ENCODE assay signal across 13 cellular contexts in genomic region chr15:74010929-74011540, GRCh38. TPM values are rescaled to one million over a fixed set of nuclear protein-coding genes. Genes with fewer than 3 reads are reported as not detected.
DNase-seq lines count a peak whose midpoint lies in the region; ATAC-seq, FAIRE-seq and TF ChIP-seq lines count a peak whose summit lies in the region.
"Had no signal": no experiment of that assay in that cellular context is flagged by ENCODE, and none has a peak within 500 bp of the region (broad histone marks: within the 10 kb centered on the region; RNA-seq: fewer than 3 reads in every experiment).

No MANE protein-coding gene starts in this region.

- in situ Hi-C loops in GM23248 (cut with MboI): no loop called here
- in situ Hi-C loops in mammary epithelial cell (cut with MboI; ENCODE audit: low sequenced_read_pairs in 2 of 2): no loop called here
- in situ Hi-C loops in gastrocnemius medialis (cut with MboI; ENCODE audit: low sequenced_read_pairs in 4 of 4): no loop called here

- POLR2A ChIA-PET in OCI-LY7 (lab: Charles Lee): interaction anchor here (0.6 to 1.5 kb wide), 2 partner anchors 17 to 388 kb away, joined by 3 to 6 read pairs; partner anchors contain the start of gene PML
- POLR2A ChIA-PET in HEK293T (lab: Yijun Ruan, JAX): interaction anchor here (1.4 kb wide), 1 partner anchor 17 kb away, joined by 5 read pairs; the partner anchor contains the start of gene PML

- H3K4me1 ChIP-seq in GM23248 (ENCODE audit: insufficient read depth): peaks cover 30% of the 10 kb centered on the region
- peaks cover 12% of the 10 kb centered on the region for H3K4me1 ChIP-seq in mammary epithelial cell (ENCODE audit: insufficient read depth, low read length)
- peaks cover 0 to 57% of the 10 kb centered on the region in 2 donors for H3K4me1 ChIP-seq in right atrium auricular region
- H3K4me1 ChIP-seq in gastrocnemius medialis: peaks cover 41 to 55% of the 10 kb centered on the region in 2 donors
- peaks cover 20% of the 10 kb centered on the region for H3K4me1 ChIP-seq in OCI-LY7 (ENCODE audit: insufficient read depth, low read length, poor library complexity, severe bottlenecking)
- H3K4me1 ChIP-seq: HAP-1 had no signal

- H3K9me3 ChIP-seq in GM23248 (ENCODE audit: low read depth) (no peaks in the 10 kb centered on the region), mammary epithelial cell (replicated peaks; ENCODE audit: insufficient read depth, low read length) (no peaks in the 10 kb centered on the region), right atrium auricular region (no peaks in the 10 kb centered on the region), gastrocnemius medialis (no peaks in the 10 kb centered on the region), OCI-LY7 (ENCODE audit: low read length) (peaks cover 15% of the 10 kb centered on the region; the same call in 1 of the 2 replicates)
- H3K9me3 ChIP-seq: HAP-1, testis had no signal

- TF ChIP-seq POLR2A in gastrocnemius medialis (IDR thresholded peaks at IDR 0.05) (no peak), GM12892 (IDR thresholded peaks at IDR 0.05; ENCODE audit: low read depth, low read length) (no peak)

- H3K9me2 ChIP-seq in GM23248 (ENCODE audit: insufficient read depth): no peaks in the 10 kb centered on the region
- no peaks in the 10 kb centered on the region for H3K9me2 ChIP-seq in OCI-LY7 (ENCODE audit: insufficient read depth, low read length)

- intact Hi-C loops in mammary epithelial cell (cut with micrococcal nuclease): no loop called here
- intact Hi-C loops in gastrocnemius medialis (cut with DNase I; ENCODE audit: low total_unique reads): no loop called here
- intact Hi-C loops in OCI-LY7 (cut with micrococcal nuclease; ENCODE audit: unreplicated experiment): no loop called here

- peak overlapping the region; percentile 50 for H3K27ac ChIP-seq in GM23248
- H3K27ac ChIP-seq in mammary epithelial cell (ENCODE audit: insufficient read depth, low read depth, low read length): no peak overlapping the region
- peak overlapping the region; percentile 28 to 64 for H3K27ac ChIP-seq in right atrium auricular region
- H3K27ac ChIP-seq in gastrocnemius medialis: peak overlapping the region; percentile 11 to 67 (median 32)
- no peak overlapping the region for H3K27ac ChIP-seq in OCI-LY7 (ENCODE audit: low read depth, low read length, poor library complexity, severe bottlenecking)
- H3K27ac ChIP-seq: SK-N-MC had no signal

- H2AFZ ChIP-seq in GM23248 (no peak overlapping the region), mammary epithelial cell (ENCODE audit: low read depth, low read length) (no peak overlapping the region), OCI-LY7 (ENCODE audit: low read length) (no peak overlapping the region)

- FAIRE-seq in GM12892 (lab: Jason Lieb, UNC): no peak

- peak overlapping the region; percentile 40 for H3K4me2 ChIP-seq in GM23248 (ENCODE audit: unreplicated experiment)
- H3K4me2 ChIP-seq in mammary epithelial cell (ENCODE audit: insufficient read depth, low read depth, low read length): no peak overlapping the region
- no peak overlapping the region for H3K4me2 ChIP-seq in OCI-LY7 (ENCODE audit: low read length)

- BruUV-seq in mammary epithelial cell (replicated peaks; lab: Mats Ljungman, UMichigan) (no TSS peak), OCI-LY7 (replicated peaks; lab: Mats Ljungman, UMichigan) (no TSS peak)

- dilution Hi-C loops in mammary epithelial cell (cut with HindIII; ENCODE audit: low sequenced_read_pairs): loop anchor here (5.0 kb wide), 1 partner anchor 64 kb away; no protein-coding TSS in a partner anchor

- peaks cover 100% of the 10 kb centered on the region for H3K79me2 ChIP-seq in GM23248 (ENCODE audit: insufficient read depth)
- H3K79me2 ChIP-seq in mammary epithelial cell (ENCODE audit: insufficient read depth, low read length): peaks cover 89% of the 10 kb centered on the region
- peaks cover 7% of the 10 kb centered on the region; the same call in 1 of the 2 replicates for H3K79me2 ChIP-seq in OCI-LY7 (ENCODE audit: insufficient read depth, low read depth, low read length)

- H3K9ac ChIP-seq in GM23248 (no peak overlapping the region), mammary epithelial cell (ENCODE audit: insufficient read depth, low read length) (no peak overlapping the region)

- H3F3A ChIP-seq in GM23248 (ENCODE audit: insufficient read depth): peaks cover 33% of the 10 kb centered on the region

- CTCF ChIA-PET in mammary epithelial cell (lab: Charles Lee; ENCODE audit: low non-redundant PET): no interaction called here
- CTCF ChIA-PET in OCI-LY7 (lab: Charles Lee; ENCODE audit: unreplicated experiment): no interaction called here
- CTCF ChIA-PET in HEK293T (lab: Yijun Ruan, JAX): no interaction called here

- 0 out of 2 replicates have a peak, but pooled peaks cover 10% of the 10 kb centered on the region for H3K36me3 ChIP-seq in GM23248 (ENCODE audit: low read depth)
- peaks cover 7% of the 10 kb centered on the region for H3K36me3 ChIP-seq in mammary epithelial cell (ENCODE audit: insufficient read depth, low read length)
- peaks cover 14% of the 10 kb centered on the region for H3K36me3 ChIP-seq in right atrium auricular region
- no peaks in the 10 kb centered on the region for H3K36me3 ChIP-seq in gastrocnemius medialis
- peaks cover 57% of the 10 kb centered on the region for H3K36me3 ChIP-seq in OCI-LY7 (ENCODE audit: insufficient read depth, low read length)

- TF ChIP-seq CTCF in mammary epithelial cell (conservative IDR thresholded peaks at IDR 0.05 in 1 of 2, IDR thresholded peaks at IDR 0.05 in 1 of 2; ENCODE audit: extremely low read depth in 1 of 2, insufficient read depth in 1 of 2, low read depth in 1 of 2, low read length in 2 of 2): no peak
- TF ChIP-seq CTCF in right atrium auricular region (IDR thresholded peaks at IDR 0.05): no peak
- TF ChIP-seq CTCF in gastrocnemius medialis (IDR thresholded peaks at IDR 0.05 in 4 of 5, conservative IDR thresholded peaks at IDR 0.05 in 1 of 5): no peak
- TF ChIP-seq CTCF in OCI-LY7 (conservative IDR thresholded peaks at IDR 0.05; ENCODE audit: low read length): no peak

- H4K20me1 ChIP-seq in GM23248 (ENCODE audit: insufficient read depth) (peaks cover 26% of the 10 kb centered on the region), mammary epithelial cell (ENCODE audit: insufficient read depth, low read length) (no peaks in the 10 kb centered on the region), OCI-LY7 (ENCODE audit: insufficient read depth, low read length) (no peaks in the 10 kb centered on the region)

- H3K4me3 ChIP-seq in GM23248 (peak overlapping the region; percentile 24; the same call in 1 of the 2 replicates), mammary epithelial cell (replicated peaks in 1 of 3; ENCODE audit: insufficient read depth in 1 of 3, low read depth in 2 of 3, low read length in 3 of 3) (no peak overlapping the region), right atrium auricular region (no peak overlapping the region), gastrocnemius medialis (no peak overlapping the region), OCI-LY7 (ENCODE audit: low read depth, low read length, poor library complexity, severe bottlenecking) (no peak overlapping the region)
- H3K4me3 ChIP-seq: HAP-1, SK-N-MC, testis had no signal

- no peaks in the 10 kb centered on the region for H3K27me3 ChIP-seq in GM23248 (replicated peaks; ENCODE audit: insufficient read depth)
- no peaks in the 10 kb centered on the region for H3K27me3 ChIP-seq in mammary epithelial cell (ENCODE audit: insufficient read depth, low read length)
- no peaks in the 10 kb centered on the region for H3K27me3 ChIP-seq in right atrium auricular region
- no peaks in the 10 kb centered on the region for H3K27me3 ChIP-seq in gastrocnemius medialis
- H3K27me3 ChIP-seq: testis had no signal

- peak; percentile 57 for DNase-seq in GM23248
- DNase-seq in mammary epithelial cell: peak; percentile 30
- DNase-seq in right atrium auricular region (ENCODE audit: low spot score): no peak
- DNase-seq in gastrocnemius medialis: no peak
- no peak for DNase-seq in GM12892 (ENCODE audit: insufficient read length)
- DNase-seq in OCI-LY7 (ENCODE audit: low spot score): no peak
- DNase-seq in HEK293T (ENCODE audit: extremely low spot score): no peak
- DNase-seq: islet precursor cell; stimulated activated CD4-positive, alpha-beta T cell treated with anti-CD3 and anti-CD28 coated beads, Interleukin-15, amount 100 ng/mL, for 24 hours had no signal

- 72 to 76% methylated on average over 2 of the region's 2 CpGs for WGBS in GM23248 (ENCODE audit: low coverage in 1 of 2, low lambda C conversion rate in 2 of 2, missing lambda C conversion rate in 2 of 2), 2 experiments
- 68% methylated on average over 2 of the region's 2 CpGs for WGBS in mammary epithelial cell (ENCODE audit: low coverage, missing lambda C conversion rate)

- ATAC-seq in gastrocnemius medialis (peak; percentile 14 to 62), HG03469 (IDR thresholded peaks at IDR 0.05; ENCODE audit: unreplicated experiment) (no peak)

TF ChIP-seq in HEK293T, 16 proteins besides CTCF, POLR2A, EP300 and RAD21:
- no peak for TF ChIP-seq NFRKB (IDR thresholded peaks at IDR 0.05)
- no peak for TF ChIP-seq SUZ12 (IDR thresholded peaks at IDR 0.05)
- no peak for TF ChIP-seq FOXM1 (IDR thresholded peaks at IDR 0.05; ENCODE audit: borderline replicate concordance)
- no peak for TF ChIP-seq FOXK2 (IDR thresholded peaks at IDR 0.05)
- TF ChIP-seq TARDBP (IDR thresholded peaks at IDR 0.05): no peak
- TF ChIP-seq ELF4 (IDR thresholded peaks at IDR 0.05): no peak
- TF ChIP-seq FOXA1 (IDR thresholded peaks at IDR 0.05): no peak
- no peak for TF ChIP-seq HDGF (IDR thresholded peaks at IDR 0.05; ENCODE audit: borderline replicate concordance)

RNA-seq across cellular contexts. Expression of gene PML, which starts 16.5 kb away (rescaled TPM):
- total RNA-seq in GM23248 (2014; rRNA removed; shearing (Covaris generic)): 55.3 and 74.7 TPM in 2 replicates
- polyA plus RNA-seq in GM23248 (2016; fragmentation: Nextera tagmentation; extraction: Ambion mirVana) (52.9 and 58.0 TPM in 2 replicates), mammary epithelial cell (16.8 TPM)
- total RNA-seq in mammary epithelial cell (10 to 100 TPM; 38.7 to 55.5 TPM), right atrium auricular region (10 to 100 TPM; 27.3 to 36.1 TPM), gastrocnemius medialis (10 to 100 TPM; 17.3 to 42.1 (median 21.2) TPM), OCI-LY7 (2022) (26.1 and 28.1 TPM in 2 replicates)
- polyA minus RNA-seq in mammary epithelial cell: 54.1 TPM
- 23.5 TPM for polyA plus RNA-seq in GM12892 (2012; ENCODE audit: missing spikeins)
- 9.6 and 16.9 TPM in 2 replicates for total RNA-seq in OCI-LY7 (2014; rRNA removed; shearing (Covaris generic))

RNA-seq across cellular contexts. Expression of gene STOML1, which starts 18.9 kb away (rescaled TPM):
- 27.8 and 43.9 TPM in 2 replicates for total RNA-seq in GM23248 (2014; rRNA removed; shearing (Covaris generic))
- 26.9 and 27.2 TPM in 2 replicates for polyA plus RNA-seq in GM23248 (2016; fragmentation: Nextera tagmentation; extraction: Ambion mirVana)
- 10 to 100 TPM; 14.0 to 15.3 TPM for total RNA-seq in mammary epithelial cell
- polyA plus RNA-seq in mammary epithelial cell: 10.9 TPM
- polyA minus RNA-seq in mammary epithelial cell: 36.3 TPM
- total RNA-seq in right atrium auricular region: 10 to 100 TPM; 11.8 to 23.5 TPM
- 10 to 100 TPM; 15.2 to 28.8 (median 16.9) TPM for total RNA-seq in gastrocnemius medialis
- polyA plus RNA-seq in GM12892 (2012; ENCODE audit: missing spikeins): 5.9 TPM
- 5.7 and 8.0 TPM in 2 replicates for total RNA-seq in OCI-LY7 (2014; rRNA removed; shearing (Covaris generic))
- total RNA-seq in OCI-LY7 (2022): 8.9 and 10.0 TPM in 2 replicates

Comparison
In these comparisons a context has a peak if more than half of its experiments do, and no peak if none do; other contexts are left out.
1. DNase-seq: peak in GM23248 (single experiment) and mammary epithelial cell (single experiment); none in right atrium auricular region (single experiment), gastrocnemius medialis (0 of 2), GM12892 (single experiment), OCI-LY7 (single experiment) and HEK293T (single experiment).
2. H3K27ac ChIP-seq: peak in GM23248 (single experiment), right atrium auricular region (2 of 2) and gastrocnemius medialis (4 of 4); none in mammary epithelial cell (single experiment) and OCI-LY7 (single experiment).